ENCODE assay signal across 1 cellular context in genomic region chr12:6556496-6556817, GRCh38.
TF ChIP-seq lines count a peak whose summit lies in the region.

No MANE protein-coding gene starts in this region.

TF ChIP-seq in GM12878, 131 proteins besides CTCF, POLR2A, EP300 and RAD21:
- TF ChIP-seq PML (IDR thresholded peaks at IDR 0.05; ENCODE audit: low read length) (peak; percentile 52; the same call in 1 of the 2 replicates), SMAD5 (IDR thresholded peaks at IDR 0.05; ENCODE audit: low read depth) (0 out of 2 replicates have a peak, but pooled peaks have one; percentile 33)
